ENCODE assay signal across 32 cellular contexts in genomic region chr6:79798841-79799240, GRCh38.
"Had no signal": no experiment of that assay in that cellular context is flagged by ENCODE, and none has a peak within 500 bp of the region (broad histone marks: within the 10 kb centered on the region; RNA-seq: fewer than 3 reads in every experiment).

No MANE protein-coding gene starts in this region.

- ATAC-seq: activated CD4-positive, CD25-positive, alpha-beta regulatory T cell treated with anti-CD3 and anti-CD28 coated beads, Interleukin-2, amount 50 U/mL, for 24 hours; activated naive CD8-positive, alpha-beta T cell treated with anti-CD3 and anti-CD28 coated beads, Interleukin-2, amount 50 U/mL, for 24 hours; body of pancreas; esophagus mucosa; foreskin keratinocyte; gastrocnemius medialis; heart left ventricle; T-helper 17 cell had no signal

- H3K36me3 Mint-ChIP-seq: activated CD4-positive, alpha-beta memory T cell treated with anti-CD3 and anti-CD28 coated beads for 36 hours; activated naive CD4-positive, alpha-beta T cell treated with anti-CD3 and anti-CD28 coated beads, Interleukin-2, amount 50 U/mL, for 24 hours; activated naive CD8-positive, alpha-beta T cell treated with anti-CD3 and anti-CD28 coated beads for 36 hours had no signal

- H3K9me3 ChIP-seq: adrenal gland, body of pancreas, gastrocnemius medialis, heart left ventricle had no signal

- H3K4me3 Mint-ChIP-seq: activated B cell treated with CpG ODN at 0.5 μM for 24 hours; activated CD4-positive, alpha-beta memory T cell treated with anti-CD3 and anti-CD28 coated beads for 36 hours; activated naive CD4-positive, alpha-beta T cell treated with anti-CD3 and anti-CD28 coated beads for 36 hours; activated naive CD4-positive, alpha-beta T cell treated with anti-CD3 and anti-CD28 coated beads, Interleukin-2, amount 50 U/mL, for 24 hours; activated naive CD8-positive, alpha-beta T cell treated with anti-CD3 and anti-CD28 coated beads for 36 hours; activated naive CD8-positive, alpha-beta T cell treated with anti-CD3 and anti-CD28 coated beads, Interleukin-2, amount 50 U/mL, for 24 hours; activated T-helper 1 cell treated with anti-CD3 and anti-CD28 coated beads, Interleukin-12 subunit alpha, Interleukin-12 subunit beta, Interleukin-2, Interleukin-4 antibody, amounts not matched to agents 30 ng/mL and 10 ng/mL and 1 ng/mL, durations not matched to agents 14 hours and 24 hours and 36 hours; endodermal cell; T-helper 17 cell; T-helper 2 cell treated with Interferon-gamma antibody and Interleukin-4, amounts not matched to agents 5 μg/mL and 100 μg/mL, for 36 hours had no signal

- DNase-seq: activated B cell treated with CpG ODN at 0.5 μM for 24 hours; activated CD4-positive, alpha-beta memory T cell treated with anti-CD3 and anti-CD28 coated beads for 36 hours; activated CD4-positive, alpha-beta T cell treated with anti-CD3 and anti-CD28 coated beads for 48 hours; activated CD8-positive, alpha-beta memory T cell treated with anti-CD3 and anti-CD28 coated beads for 24 hours; activated effector memory CD4-positive, alpha-beta T cell treated with anti-CD3 and anti-CD28 coated beads, Interleukin-2, amount 50 U/mL, for 16 hours; activated naive CD4-positive, alpha-beta T cell treated with anti-CD3 and anti-CD28 coated beads for 36 hours; activated naive CD8-positive, alpha-beta T cell treated with anti-CD3 and anti-CD28 coated beads for 36 hours; activated naive CD8-positive, alpha-beta T cell treated with anti-CD3 and anti-CD28 coated beads, Interleukin-2, amount 50 U/mL, for 24 hours; activated T-cell treated with anti-CD3 and anti-CD28 coated beads, Interleukin-2, amount 50 U/mL, for 1 hour; activated T-cell treated with anti-CD3 and anti-CD28 coated beads, Interleukin-2, amount 50 U/mL, for 48 hours; adrenal gland; amygdala; aorta; body of pancreas; caudate nucleus; dorsolateral prefrontal cortex; effector memory CD4-positive, alpha-beta T cell; endodermal cell; foreskin keratinocyte; gastrocnemius medialis; glutamatergic neuron; heart left ventricle; T-helper 1 cell; T-helper 17 cell; T1000; WERI-Rb-1 had no signal

- H3K27ac Mint-ChIP-seq: activated B cell treated with CpG ODN at 0.5 μM for 24 hours; activated CD4-positive, alpha-beta memory T cell treated with anti-CD3 and anti-CD28 coated beads for 36 hours; activated naive CD4-positive, alpha-beta T cell treated with anti-CD3 and anti-CD28 coated beads for 36 hours; activated naive CD4-positive, alpha-beta T cell treated with anti-CD3 and anti-CD28 coated beads, Interleukin-2, amount 50 U/mL, for 24 hours; activated naive CD8-positive, alpha-beta T cell treated with anti-CD3 and anti-CD28 coated beads for 36 hours; activated naive CD8-positive, alpha-beta T cell treated with anti-CD3 and anti-CD28 coated beads, Interleukin-2, amount 50 U/mL, for 24 hours; activated T-helper 1 cell treated with anti-CD3 and anti-CD28 coated beads, Interleukin-12 subunit alpha, Interleukin-12 subunit beta, Interleukin-2, Interleukin-4 antibody, amounts not matched to agents 30 ng/mL and 10 ng/mL and 1 ng/mL, durations not matched to agents 14 hours and 24 hours and 36 hours; activated T-helper 2 cell treated with anti-CD3 and anti-CD28 coated beads, Interferon-gamma antibody, Interleukin-2, Interleukin-4, amounts not matched to agents 10 μg/mL and 5 μg/mL and 100 μg/mL, durations not matched to agents 14 hours and 24 hours and 36 hours; endodermal cell; T-helper 17 cell; T-helper 2 cell treated with Interferon-gamma antibody and Interleukin-4, amounts not matched to agents 5 μg/mL and 100 μg/mL, for 36 hours had no signal

- H3K27ac ChIP-seq: adrenal gland, body of pancreas, dorsolateral prefrontal cortex, foreskin keratinocyte, gastrocnemius medialis, heart left ventricle, WERI-Rb-1 had no signal

- H3K27me3 ChIP-seq: adrenal gland, body of pancreas, dorsolateral prefrontal cortex, gastrocnemius medialis had no signal

- H3K4me1 ChIP-seq: adrenal gland, body of pancreas, foreskin keratinocyte, gastrocnemius medialis, heart left ventricle had no signal

- H3K9me3 Mint-ChIP-seq: activated B cell treated with CpG ODN at 0.5 μM for 24 hours; activated CD4-positive, alpha-beta memory T cell treated with anti-CD3 and anti-CD28 coated beads for 36 hours; activated naive CD4-positive, alpha-beta T cell treated with anti-CD3 and anti-CD28 coated beads for 36 hours; activated naive CD4-positive, alpha-beta T cell treated with anti-CD3 and anti-CD28 coated beads, Interleukin-2, amount 50 U/mL, for 24 hours; activated naive CD8-positive, alpha-beta T cell treated with anti-CD3 and anti-CD28 coated beads for 36 hours; activated naive CD8-positive, alpha-beta T cell treated with anti-CD3 and anti-CD28 coated beads, Interleukin-2, amount 50 U/mL, for 24 hours; activated T-helper 1 cell treated with anti-CD3 and anti-CD28 coated beads, Interleukin-12 subunit alpha, Interleukin-12 subunit beta, Interleukin-2, Interleukin-4 antibody, amounts not matched to agents 30 ng/mL and 10 ng/mL and 1 ng/mL, durations not matched to agents 14 hours and 24 hours and 36 hours; activated T-helper 2 cell treated with anti-CD3 and anti-CD28 coated beads, Interferon-gamma antibody, Interleukin-2, Interleukin-4, amounts not matched to agents 10 μg/mL and 5 μg/mL and 100 μg/mL, durations not matched to agents 14 hours and 24 hours and 36 hours; endodermal cell; T-helper 2 cell treated with Interferon-gamma antibody and Interleukin-4, amounts not matched to agents 5 μg/mL and 100 μg/mL, for 36 hours had no signal

- H3K4me1 Mint-ChIP-seq: activated B cell treated with CpG ODN at 0.5 μM for 24 hours; activated naive CD4-positive, alpha-beta T cell treated with anti-CD3 and anti-CD28 coated beads, Interleukin-2, amount 50 U/mL, for 24 hours; activated naive CD8-positive, alpha-beta T cell treated with anti-CD3 and anti-CD28 coated beads, Interleukin-2, amount 50 U/mL, for 24 hours had no signal

- H3K4me3 ChIP-seq: adrenal gland, body of pancreas, dorsolateral prefrontal cortex, gastrocnemius medialis, heart left ventricle had no signal

- H3K36me3 ChIP-seq: adrenal gland, gastrocnemius medialis, heart left ventricle, WERI-Rb-1 had no signal
